In the genomic region with DNA sequence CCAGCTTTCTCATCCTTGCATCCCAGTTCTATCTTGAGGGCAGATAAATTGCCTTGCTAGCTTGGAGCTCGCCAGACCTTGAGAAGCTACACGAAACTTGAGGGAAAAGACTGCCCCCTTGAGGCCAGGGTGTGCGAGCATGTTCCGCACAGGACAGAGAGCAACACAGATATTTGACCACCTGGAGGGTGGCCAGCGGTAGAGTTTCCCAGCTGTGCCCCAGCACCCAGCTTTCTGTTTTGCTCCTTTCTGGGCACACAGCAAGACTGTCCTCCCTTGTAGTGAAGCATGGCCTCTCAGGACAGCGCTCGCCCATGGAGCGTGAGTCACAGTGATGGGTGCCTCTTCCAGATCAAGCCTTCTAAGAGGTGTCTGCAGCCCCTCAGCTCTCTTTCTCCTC, we compare ENCODE assay signal across 9 cellular contexts. TPM values are rescaled to one million over a fixed set of nuclear protein-coding genes. Genes with fewer than 3 reads are reported as not detected.
A peak's percentile ranks its signal among the peaks of the same experiment; 100 is the strongest.
DNase-seq lines count a peak whose midpoint lies in the region; ATAC-seq, FAIRE-seq and TF ChIP-seq lines count a peak whose summit lies in the region.
"Had no signal": no experiment of that assay in that cellular context is flagged by ENCODE, and none has a peak within 500 bp of the region (broad histone marks: within the 10 kb centered on the region; RNA-seq: fewer than 3 reads in every experiment).

No MANE protein-coding gene starts in this region.

- H3K9me3 ChIP-seq in Peyer's patch = no peaks in the 10 kb centered on the region
- no peaks in the 10 kb centered on the region for H3K9me3 ChIP-seq in esophagus muscularis mucosa
- H3K9me3 ChIP-seq in pancreas = no peaks in the 10 kb centered on the region

- FAIRE-seq in pancreas (lab: Jason Lieb, UNC) = no peak

- TF ChIP-seq POLR2A in Peyer's patch (IDR thresholded peaks at IDR 0.05) (no peak), esophagus muscularis mucosa (IDR thresholded peaks at IDR 0.05; ENCODE audit: low read depth) (no peak)

- H3K27ac ChIP-seq in Peyer's patch = no peak overlapping the region
- H3K27ac ChIP-seq in esophagus muscularis mucosa (replicated peaks in 1 of 4) = no peak overlapping the region
- H3K27ac ChIP-seq in pancreas = no peak overlapping the region

- TF ChIP-seq EP300 in esophagus muscularis mucosa (IDR thresholded peaks at IDR 0.05) = no peak

- peak; percentile 89 for ATAC-seq in GM18868 (IDR thresholded peaks at IDR 0.05; ENCODE audit: unreplicated experiment)
- peak; percentile 63 for ATAC-seq in HG03521 (IDR thresholded peaks at IDR 0.05; ENCODE audit: unreplicated experiment)
- ATAC-seq in pancreas = peak in 3 of 4 donors; percentile 73 to 87 (median 84)
- ATAC-seq in activated CD4-positive, CD25-positive, alpha-beta regulatory T cell treated with anti-CD3 and anti-CD28 coated beads, Interleukin-2, amount 50 U/mL, for 24 hours = no peak

- intact Hi-C loops in esophagus muscularis mucosa (cut with DNase I) (no loop called here), pancreas (cut with DNase I) (no loop called here)

- TF ChIP-seq CTCF in Peyer's patch (IDR thresholded peaks at IDR 0.05) (peak in 4 of 6 experiments; percentile 27 to 57 (median 44)), esophagus muscularis mucosa (IDR thresholded peaks at IDR 0.05) (peak in 2 of 3 experiments; percentile 4 to 50), pancreas (IDR thresholded peaks at IDR 0.05) (peak; percentile 33 to 55 (median 53))

- DNase-seq in COR-L47 (lab: John Stamatoyannopoulos, UW) (peak; percentile 43), Peyer's patch (no peak), esophagus muscularis mucosa (ENCODE audit: extremely low spot score) (no peak), pancreas (peak in 5 of 6 donors; percentile 40 to 67 (median 57)), OCI-M2 (lab: John Stamatoyannopoulos, UW; ENCODE audit: unreplicated experiment) (no peak)

- H3K27me3 ChIP-seq in Peyer's patch (no peaks in the 10 kb centered on the region), esophagus muscularis mucosa (no peaks in the 10 kb centered on the region), pancreas (peaks cover 0 to 1% (median 0%) of the 10 kb centered on the region in 4 donors)

- no peaks in the 10 kb centered on the region for H3K36me3 ChIP-seq in Peyer's patch
- H3K36me3 ChIP-seq in esophagus muscularis mucosa = no peaks in the 10 kb centered on the region
- H3K36me3 ChIP-seq in pancreas = no peaks in the 10 kb centered on the region

- WGBS in esophagus muscularis mucosa = 34% methylated on average over 8 of the region's 8 CpGs
- 23% methylated on average over 8 of the region's 8 CpGs for WGBS in pancreas, 2 donors

- H3K4me3 ChIP-seq in Peyer's patch (no peak overlapping the region), esophagus muscularis mucosa (no peak overlapping the region), pancreas (no peak overlapping the region)

- H3K4me1 ChIP-seq in Peyer's patch (no peaks in the 10 kb centered on the region), esophagus muscularis mucosa (no peaks in the 10 kb centered on the region), pancreas (no peaks in the 10 kb centered on the region)

RNA-seq across cellular contexts. Expression of a gene that starts 23.5 kb away (rescaled TPM):
- total RNA-seq in Peyer's patch (not detected), esophagus muscularis mucosa (not detected), pancreas (not detected)
- not detected for polyA plus RNA-seq in pancreas
- polyA plus RNA-seq: IgD-negative memory B cell had no signal

Comparison
In these comparisons a context has a peak if more than half of its experiments do, and no peak if none do; other contexts are left out.
1. DNase-seq: peak in COR-L47 (single experiment) and pancreas (5 of 6); none in Peyer's patch (0 of 3), esophagus muscularis mucosa (single experiment) and OCI-M2 (single experiment).
2. ATAC-seq: peak in GM18868 (single experiment), HG03521 (single experiment) and pancreas (3 of 4); none in activated CD4-positive, CD25-positive, alpha-beta regulatory T cell treated with anti-CD3 and anti-CD28 coated beads, Interleukin-2, amount 50 U/mL, for 24 hours (0 of 2).
3. Peak in every context shown above with its lines, with median percentiles within 50 percentile points of each other: CTCF ChIP-seq.